In genomic region chr1:184052194-184052559, GRCh38 we compare ENCODE assay signal across 8 cellular contexts. TPM values are rescaled to one million over a fixed set of nuclear protein-coding genes. Genes with fewer than 3 reads are reported as not detected.
DNase-seq lines count a peak whose midpoint lies in the region; ATAC-seq lines count a peak whose summit lies in the region.

No MANE protein-coding gene starts in this region.

- POLR2A ChIA-PET in CD4-positive, alpha-beta memory T cell (lab: Charles Lee; ENCODE audit: partially characterized antibody), result interaction anchor here (1.2 to 3.9 kb wide), 8 partner anchors 11 to 580 kb away, joined by 3 to 53 read pairs (median 8); partner anchors contain the start of genes COLGALT2 and SMG7
- POLR2A ChIA-PET in naive thymus-derived CD8-positive, alpha-beta T cell (lab: Charles Lee), result interaction anchor here (1.1 to 2.0 kb wide), 4 partner anchors 10 to 106 kb away, joined by 3 to 26 read pairs (median 6); partner anchors contain the start of gene COLGALT2

- peak overlapping the region; percentile 88 to 95 for H3K4me3 ChIP-seq in CD4-positive, alpha-beta memory T cell (ENCODE audit: low read length in 2 of 2)

- H3K27me3 Mint-ChIP-seq in CD4-positive, alpha-beta memory T cell, result peaks cover 0 to 5% of the 10 kb centered on the region in 2 donors
- peaks cover 11% of the 10 kb centered on the region for H3K27me3 Mint-ChIP-seq in central memory CD8-positive, alpha-beta T cell
- peaks cover 3 to 24% (median 12%) of the 10 kb centered on the region in 5 donors for H3K27me3 Mint-ChIP-seq in naive thymus-derived CD8-positive, alpha-beta T cell

- H3K4me1 ChIP-seq in CD4-positive, alpha-beta memory T cell (ENCODE audit: insufficient read depth, low read length), result peaks cover 39% of the 10 kb centered on the region

- no peaks in the 10 kb centered on the region for H3K9me3 ChIP-seq in CD4-positive, alpha-beta memory T cell (ENCODE audit: control insufficient read depth in 1 of 2, low read length in 2 of 2)
- peaks cover 5% of the 10 kb centered on the region for H3K9me3 ChIP-seq in KOPT-K1 (ENCODE audit: insufficient read depth, low read length, poor library complexity, severe bottlenecking)

- peaks cover 8% of the 10 kb centered on the region for H3K36me3 ChIP-seq in CD4-positive, alpha-beta memory T cell (ENCODE audit: insufficient read depth, low read length)
- H3K36me3 ChIP-seq in KOPT-K1 (ENCODE audit: insufficient read depth, low read length), result peaks cover 25% of the 10 kb centered on the region

- no peaks in the 10 kb centered on the region for H3K9me3 Mint-ChIP-seq in CD4-positive, alpha-beta memory T cell
- no peaks in the 10 kb centered on the region for H3K9me3 Mint-ChIP-seq in central memory CD8-positive, alpha-beta T cell
- H3K9me3 Mint-ChIP-seq in naive thymus-derived CD8-positive, alpha-beta T cell, result no peaks in the 10 kb centered on the region

- peak overlapping the region; percentile 67 for H3K27ac ChIP-seq in CD4-positive, alpha-beta memory T cell (ENCODE audit: low read depth, low read length)
- H3K27ac ChIP-seq in KOPT-K1 (ENCODE audit: low read depth, low read length, poor library complexity, severe bottlenecking), result peak overlapping the region; percentile 83

- peaks cover 11 to 25% of the 10 kb centered on the region in 2 donors for H3K36me3 Mint-ChIP-seq in CD4-positive, alpha-beta memory T cell
- peaks cover 14% of the 10 kb centered on the region for H3K36me3 Mint-ChIP-seq in central memory CD8-positive, alpha-beta T cell (ENCODE audit: insufficient read depth)
- H3K36me3 Mint-ChIP-seq in naive thymus-derived CD8-positive, alpha-beta T cell, result peaks cover 0 to 24% (median 16%) of the 10 kb centered on the region in 3 donors

- CTCF ChIA-PET in CD4-positive, alpha-beta memory T cell (lab: Charles Lee; ENCODE audit: partially characterized antibody), result interaction anchor here (2.7 to 2.9 kb wide), 2 partner anchors 95 to 397 kb away, joined by 10 to 53 read pairs; no protein-coding TSS in a partner anchor

- no peaks in the 10 kb centered on the region for H3K27me3 ChIP-seq in CD4-positive, alpha-beta memory T cell (ENCODE audit: insufficient read depth, low read length)

- no peak for DNase-seq in CD4-positive, alpha-beta memory T cell
- no peak for DNase-seq in central memory CD8-positive, alpha-beta T cell (ENCODE audit: low spot score in 2 of 2)
- DNase-seq in naive thymus-derived CD8-positive, alpha-beta T cell, result no peak
- DNase-seq in OCI-M2 (lab: John Stamatoyannopoulos, UW; ENCODE audit: unreplicated experiment) (no peak), NCI-H146 treated with DMSO at 0.1 percent for 48 hours (lab: John Stamatoyannopoulos, UW; ENCODE audit: unreplicated experiment) (no peak)

- intact Hi-C loops in CD4-positive, alpha-beta memory T cell (cut with micrococcal nuclease), result no loop called here

- no peak for ATAC-seq in central memory CD8-positive, alpha-beta T cell (replicated peaks; ENCODE audit: extremely low read depth, poor library complexity, severe bottlenecking)
- ATAC-seq in naive thymus-derived CD8-positive, alpha-beta T cell, result no peak
- ATAC-seq in GM21423 (IDR thresholded peaks at IDR 0.05; ENCODE audit: unreplicated experiment) (no peak), GM21360 (IDR thresholded peaks at IDR 0.05; ENCODE audit: unreplicated experiment) (no peak)

- H3K27ac Mint-ChIP-seq in CD4-positive, alpha-beta memory T cell, result peak overlapping the region; percentile 89 to 97 (median 92)
- peak overlapping the region; percentile 94 for H3K27ac Mint-ChIP-seq in central memory CD8-positive, alpha-beta T cell (ENCODE audit: low read depth)
- peak overlapping the region; percentile 94 to 100 (median 96) for H3K27ac Mint-ChIP-seq in naive thymus-derived CD8-positive, alpha-beta T cell

- peaks cover 30 to 53% (median 41%) of the 10 kb centered on the region in 4 donors for H3K4me1 Mint-ChIP-seq in CD4-positive, alpha-beta memory T cell
- H3K4me1 Mint-ChIP-seq in central memory CD8-positive, alpha-beta T cell, result peaks cover 38% of the 10 kb centered on the region
- peaks cover 26 to 49% (median 45%) of the 10 kb centered on the region in 4 donors for H3K4me1 Mint-ChIP-seq in naive thymus-derived CD8-positive, alpha-beta T cell

- H3K4me3 Mint-ChIP-seq in CD4-positive, alpha-beta memory T cell, result peak overlapping the region; percentile 98 to 99 (median 99)
- H3K4me3 Mint-ChIP-seq in central memory CD8-positive, alpha-beta T cell, result peak overlapping the region; percentile 94
- peak overlapping the region; percentile 95 to 100 (median 98) for H3K4me3 Mint-ChIP-seq in naive thymus-derived CD8-positive, alpha-beta T cell

RNA-seq across cellular contexts. Expression of gene TSEN15, which starts 0.6 kb away (rescaled TPM):
- 10 to 100 TPM; 34.0 to 42.2 TPM for total RNA-seq in CD4-positive, alpha-beta memory T cell
- polyA plus RNA-seq in CD4-positive, alpha-beta memory T cell, result 10 to 100 TPM; 53.3 to 74.7 TPM
- 10 to 100 TPM; 46.1 to 47.1 TPM for total RNA-seq in naive thymus-derived CD8-positive, alpha-beta T cell
- polyA plus RNA-seq in naive thymus-derived CD8-positive, alpha-beta T cell, result 10 to 100 TPM; 48.7 to 63.8 (median 51.2) TPM

RNA-seq across cellular contexts. Expression of gene COLGALT2, which starts 14.6 kb away (rescaled TPM):
- total RNA-seq in CD4-positive, alpha-beta memory T cell, result 1 to 10 TPM in 1 of 2 experiments, under 1 TPM in 1; 0.84 to 1.2 TPM
- polyA plus RNA-seq in CD4-positive, alpha-beta memory T cell, result under 1 TPM; 0.09 to 0.15 TPM
- total RNA-seq in naive thymus-derived CD8-positive, alpha-beta T cell, result under 1 TPM; 0.49 to 0.60 TPM
- polyA plus RNA-seq in naive thymus-derived CD8-positive, alpha-beta T cell, result 1 to 10 TPM in 1 of 3 donors, not detected in 2; 2.9 TPM
